8 cellular contexts compared by ENCODE assay signal in genomic region chr1:214281902-214282695, GRCh38. TPM values are rescaled to one million over a fixed set of nuclear protein-coding genes. Genes with fewer than 3 reads are reported as not detected.
A peak's percentile ranks its signal among the peaks of the same experiment; 100 is the strongest.
DNase-seq lines count a peak whose midpoint lies in the region; ATAC-seq, FAIRE-seq and TF ChIP-seq lines count a peak whose summit lies in the region.

No MANE protein-coding gene starts in this region.

- H3K4me3 ChIP-seq in HEK293 (ENCODE audit: low read depth, low read length) (peak overlapping the region; percentile 77), H1 (ENCODE audit: extremely low read depth in 1 of 4, insufficient read depth in 2 of 4, low read depth in 3 of 4, low read length in 4 of 4) (peak overlapping the region; percentile 70 to 79 (median 70)), mucosa of descending colon (peak overlapping the region; percentile 57)

- H3K79me2 ChIP-seq in H1 (ENCODE audit: control insufficient read depth in 1 of 2, insufficient read depth in 2 of 2, low read length in 2 of 2) = no peaks in the 10 kb centered on the region

- no peak for FAIRE-seq in RCC 7860 (lab: Jason Lieb, UNC)
- FAIRE-seq in H1 (lab: Jason Lieb, UNC) = no peak

- TF ChIP-seq RAD21 in H1 (IDR thresholded peaks at IDR 0.05 in 1 of 2, conservative IDR thresholded peaks at IDR 0.05 in 1 of 2; ENCODE audit: low read depth in 2 of 2, low read length in 2 of 2) = no peak

- H3K56ac ChIP-seq in H1 (replicated peaks; ENCODE audit: insufficient read length, low read depth, low read length) = no peak overlapping the region

- peak overlapping the region; percentile 40; the same call in 1 of the 2 replicates for H2BK20ac ChIP-seq in H1 (ENCODE audit: low read length)

- H4K91ac ChIP-seq in H1 (replicated peaks; ENCODE audit: insufficient read length, low read length) = peak overlapping the region; percentile 57

- peaks cover 8 to 38% (median 35%) of the 10 kb centered on the region in 4 experiments for H3K27me3 ChIP-seq in H1 (replicated peaks in 1 of 4; ENCODE audit: control insufficient read depth in 3 of 4, extremely low read depth in 1 of 4, insufficient read depth in 3 of 4, low read length in 3 of 4)

- H3K36me3 ChIP-seq in HEK293 (ENCODE audit: control insufficient read depth in 2 of 2, insufficient read depth in 1 of 2, low read length in 2 of 2) (no peaks in the 10 kb centered on the region; a peak in 1 of 3 replicates), H1 (ENCODE audit: control insufficient read depth in 2 of 4, insufficient read depth in 4 of 4, low read length in 3 of 4) (no peaks in the 10 kb centered on the region), mucosa of descending colon (ENCODE audit: low read depth) (no peaks in the 10 kb centered on the region)

- ATAC-seq in mucosa of descending colon (peak; percentile 27), HG03469 (IDR thresholded peaks at IDR 0.05; ENCODE audit: unreplicated experiment) (no peak)

- H3K79me1 ChIP-seq in H1 (ENCODE audit: low read depth, low read length) = no peaks in the 10 kb centered on the region

- CTCF ChIA-PET in HEK293 (lab: Yijun Ruan, JAX) (interaction anchor here (0.6 to 1.6 kb wide), 2 partner anchors 21 to 292 kb away, joined by 5 read pairs; no protein-coding TSS in a partner anchor), H1 (lab: Charles Lee; ENCODE audit: partially characterized antibody) (interaction anchor here (0.6 to 4.1 kb wide), 8 partner anchors 10 to 70 kb away, joined by 3 to 25 read pairs (median 4); no protein-coding TSS in a partner anchor)

- no peak for TF ChIP-seq EP300 in H1 (IDR thresholded peaks at IDR 0.05; ENCODE audit: borderline replicate concordance in 1 of 2, low read depth in 2 of 2, low read length in 2 of 2)

- H2BK12ac ChIP-seq in H1 (ENCODE audit: low read depth, low read length) = peak overlapping the region; percentile 27; the same call in 1 of the 2 replicates

- no peaks in the 10 kb centered on the region for H3K9me3 ChIP-seq in HEK293 (ENCODE audit: control insufficient read depth, insufficient read depth, low read depth, low read length)
- H3K9me3 ChIP-seq in H1 (ENCODE audit: insufficient read depth in 2 of 2, low read depth in 1 of 2, low read length in 1 of 2) = no peaks in the 10 kb centered on the region
- no peaks in the 10 kb centered on the region for H3K9me3 ChIP-seq in mucosa of descending colon

- intact Hi-C loops in mucosa of descending colon (cut with DNase I, micrococcal nuclease) = no loop called here

- peaks cover 11% of the 10 kb centered on the region for H3K4me1 ChIP-seq in HEK293 (ENCODE audit: control insufficient read depth, insufficient read depth, low read length)
- peaks cover 2 to 12% (median 4%) of the 10 kb centered on the region in 4 experiments; a peak in 4 of 7 replicates for H3K4me1 ChIP-seq in H1 (replicated peaks in 1 of 4; ENCODE audit: control insufficient read depth in 3 of 4, insufficient read depth in 4 of 4, low read length in 3 of 4)
- no peaks in the 10 kb centered on the region for H3K4me1 ChIP-seq in mucosa of descending colon (ENCODE audit: low read depth)

- in situ Hi-C loops in KBM-7 (cut with MboI; ENCODE audit: low pct_unique_long_range_greater_than_20kb, low sequenced_read_pairs) = no loop called here

- peaks cover 8% of the 10 kb centered on the region for H3K23me2 ChIP-seq in H1 (ENCODE audit: low read depth, low read length)

- no peak overlapping the region; the same call in 1 of the 2 replicates for H3K18ac ChIP-seq in H1 (ENCODE audit: extremely low read depth, low read length)

- DNase-seq in CMK (ENCODE audit: low read depth) (peak; percentile 14), RCC 7860 (ENCODE audit: low spot score) (peak; percentile 24), H1 (ENCODE audit: low read depth in 1 of 2, low spot score in 2 of 2) (no peak), mucosa of descending colon (peak in 2 of 3 donors; percentile 58 to 72), HuH-7.5 (ENCODE audit: low spot score) (no peak), KBM-7 (no peak)

- 0 out of 2 replicates have a peak overlapping the region, but pooled peaks have one; percentile 32 for H2AK5ac ChIP-seq in H1 (ENCODE audit: low read depth, low read length)

- no peak overlapping the region for H3K9ac ChIP-seq in H1 (replicated peaks in 1 of 4; ENCODE audit: extremely low read depth in 1 of 4, low read depth in 3 of 4, low read length in 3 of 4)

- POLR2A ChIA-PET in HEK293 (lab: Yijun Ruan, JAX) = no interaction called here
- POLR2A ChIA-PET in H1 (lab: Charles Lee; ENCODE audit: partially characterized antibody) = interaction anchor here (0.8 to 1.1 kb wide), 3 partner anchors 11 to 34 kb away, joined by 3 to 5 read pairs (median 4); no protein-coding TSS in a partner anchor

- peak overlapping the region; percentile 67; the same call in 1 of the 2 replicates for H3K27ac ChIP-seq in HEK293 (ENCODE audit: extremely low read depth, low read depth, low read length)
- no peak overlapping the region for H3K27ac ChIP-seq in H1 (ENCODE audit: low read depth, low read length)

- peaks cover 0 to 2% of the 10 kb centered on the region in 2 experiments for H4K20me1 ChIP-seq in H1 (replicated peaks in 1 of 2; ENCODE audit: control insufficient read depth in 1 of 2, insufficient read depth in 2 of 2, low read length in 2 of 2)

- H4K5ac ChIP-seq in H1 (ENCODE audit: insufficient read length, low read depth, low read length) = no peak overlapping the region

- H2BK5ac ChIP-seq in H1 (ENCODE audit: low read depth, low read length) = peak overlapping the region; percentile 12; the same call in 1 of the 2 replicates

- 0 out of 2 replicates have a peak overlapping the region, but pooled peaks have one; percentile 36 for H2BK15ac ChIP-seq in H1 (ENCODE audit: low read length)

- no peak for TF ChIP-seq CTCF in HEK293 (tag by site-specific recombination; IDR thresholded peaks at IDR 0.05)
- TF ChIP-seq CTCF in H1 (IDR thresholded peaks at IDR 0.05; ENCODE audit: control extremely low read depth in 1 of 3, insufficient read depth in 1 of 3, low read depth in 1 of 3, low read length in 3 of 3) = no peak
- no peak for TF ChIP-seq CTCF in mucosa of descending colon (IDR thresholded peaks at IDR 0.05)

- no peak overlapping the region; the same call in 1 of the 2 replicates for H4K8ac ChIP-seq in H1 (ENCODE audit: extremely low read depth, insufficient read depth, low read length)

- peak overlapping the region; percentile 66 for H3K4ac ChIP-seq in H1 (replicated peaks; ENCODE audit: insufficient read length, low read depth, low read length)

- H2AFZ ChIP-seq in H1 (ENCODE audit: low read length) = no peak overlapping the region

- 27% methylated on average over 9 of the region's 9 CpGs; no CpG with 5 or more reads in 1 of the 2 experiments for WGBS in H1 (ENCODE audit: extremely low coverage in 1 of 2, insufficient coverage in 1 of 2, insufficient read length in 1 of 2, insufficient replicate concordance in 2 of 2, low coverage in 1 of 2, low lambda C conversion rate in 2 of 2, missing lambda C conversion rate in 1 of 2), 2 experiments

- H2BK120ac ChIP-seq in H1 (replicated peaks; ENCODE audit: low read depth, low read length) = no peak overlapping the region

- TF ChIP-seq POLR2A in H1 (IDR thresholded peaks at IDR 0.05; ENCODE audit: control extremely low read depth in 1 of 2, low read depth in 2 of 2, low read length in 2 of 2) = no peak

- H3K14ac ChIP-seq in H1 (ENCODE audit: insufficient read length) = no peak overlapping the region

- peak overlapping the region; percentile 99 to 100 for H3K4me2 ChIP-seq in H1 (ENCODE audit: insufficient read depth in 1 of 2, low read depth in 2 of 2, low read length in 2 of 2)

- no peak overlapping the region for H3K23ac ChIP-seq in H1 (ENCODE audit: insufficient read length)

TF ChIP-seq in H1, 55 proteins besides CTCF, POLR2A, EP300 and RAD21 (continues in another document):
- TF ChIP-seq CBX5 (IDR thresholded peaks at IDR 0.05; ENCODE audit: low read depth, low read length) (no peak), ASH2L (IDR thresholded peaks at IDR 0.05; ENCODE audit: low read length) (no peak), NANOG (IDR thresholded peaks at IDR 0.05; ENCODE audit: insufficient read depth, low read depth, low read length, poor library complexity, severe bottlenecking) (no peak), E2F6 (IDR thresholded peaks at IDR 0.05) (no peak), MAFK (IDR thresholded peaks at IDR 0.05; ENCODE audit: low read depth, low read length) (no peak), TBP (IDR thresholded peaks at IDR 0.05; ENCODE audit: low read depth, low read length) (no peak), CTBP2 (IDR thresholded peaks at IDR 0.05; ENCODE audit: borderline replicate concordance, insufficient read depth, insufficient read length, low read length) (no peak), TAF1 (IDR thresholded peaks at IDR 0.05; ENCODE audit: low read depth, low read length) (no peak), SUZ12 (IDR thresholded peaks at IDR 0.05; ENCODE audit: low read length) (no peak), KDM1A (IDR thresholded peaks at IDR 0.05; ENCODE audit: borderline replicate concordance, low read length) (no peak), ATF3 (IDR thresholded peaks at IDR 0.05; ENCODE audit: insufficient read depth, low read depth, low read length) (no peak), SP2 (IDR thresholded peaks at IDR 0.05; ENCODE audit: low read length) (no peak), GABPA (IDR thresholded peaks at IDR 0.05; ENCODE audit: borderline replicate concordance, insufficient read depth, low read length) (no peak), SIN3A (conservative IDR thresholded peaks at IDR 0.05 in 1 of 2, IDR thresholded peaks at IDR 0.05 in 1 of 2; ENCODE audit: low read depth in 1 of 2, low read length in 2 of 2) (no peak)

RNA-seq across cellular contexts. Expression of gene SMYD2, which starts 1.1 kb away (rescaled TPM):
- 4.4 and 5.2 TPM in 2 replicates for total RNA-seq in H1 (2021; fragmentation: NEBNext Ultra II Directional; extraction: Animal tissue kit (Norgen Biotek cat#: 25700))
- 1.6 and 3.0 TPM in 2 replicates for polyA plus RNA-seq in H1 (2011; rRNA removed)
- 3.4 TPM for polyA plus RNA-seq in H1 (2011; cell fraction: cytosol; rRNA removed)
- polyA plus RNA-seq in H1 (2011; cell fraction: nucleus; rRNA removed) = 3.5 TPM
- 3.9 to 9.8 TPM (median 4.9 TPM) in 4 replicates for polyA plus RNA-seq in H1 (2012, experiment 1 of 2)
- 3.1 TPM for polyA plus RNA-seq in H1 (2012, experiment 2 of 2)
- polyA plus RNA-seq in H1 (2013, experiment 1 of 2) = 3.2 TPM
- 3.3 TPM for polyA plus RNA-seq in H1 (2013, experiment 2 of 2)
- 4.1 and 4.3 TPM in 2 replicates for polyA minus RNA-seq in H1 (2011; rRNA and poly(A)+ RNA removed)
- 2.3 TPM for polyA minus RNA-seq in H1 (2011; cell fraction: cytosol; rRNA and poly(A)+ RNA removed)
- 3.4 TPM for polyA minus RNA-seq in H1 (2011; cell fraction: nucleus; rRNA and poly(A)+ RNA removed)
- total RNA-seq in mucosa of descending colon = 10 to 100 TPM; 15.9 to 23.4 (median 18.6) TPM

Comparison
In these comparisons a context has a peak if more than half of its experiments do, and no peak if none do; other contexts are left out.
1. DNase-seq: peak in CMK (single experiment), RCC 7860 (single experiment) and mucosa of descending colon (2 of 3); none in H1 (0 of 2), HuH-7.5 (single experiment) and KBM-7 (single experiment).
2. Peak in every context shown above with its lines, with median percentiles within 50 percentile points of each other: H3K4me3 ChIP-seq.